8 cellular contexts compared by ENCODE assay signal in the genomic region with DNA sequence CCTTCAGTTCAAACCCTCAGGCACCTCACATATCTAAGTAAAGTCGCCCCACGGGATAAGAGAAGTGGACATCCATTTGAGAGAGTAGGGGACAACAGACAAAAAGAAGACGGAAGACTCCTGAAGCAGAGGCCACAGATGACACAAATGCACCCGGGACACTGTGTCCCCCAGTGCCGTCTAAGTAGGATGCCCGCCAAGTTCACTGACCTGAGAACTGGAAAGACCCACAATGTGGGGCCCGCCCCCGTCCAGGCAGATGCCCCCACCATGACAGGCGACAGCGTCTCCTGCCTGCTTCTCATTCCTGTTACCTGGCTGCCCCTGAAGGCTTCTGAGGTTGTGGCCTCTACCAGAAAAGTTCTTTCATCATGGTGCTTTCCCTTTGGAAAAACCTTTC. TPM values are rescaled to one million over a fixed set of nuclear protein-coding genes. Genes with fewer than 3 reads are reported as not detected.
"Had no signal": no experiment of that assay in that cellular context is flagged by ENCODE, and none has a peak within 500 bp of the region (broad histone marks: within the 10 kb centered on the region; RNA-seq: fewer than 3 reads in every experiment).

No MANE protein-coding gene starts in this region.

- H3K9me3 Mint-ChIP-seq: HFFc6, IgD-negative memory B cell had no signal

- H3K4me1 ChIP-seq: HAP-1 had no signal

- H3K9me3 ChIP-seq: HAP-1 had no signal

- H3K4me3 Mint-ChIP-seq: HFFc6, IgD-negative memory B cell had no signal

- DNase-seq: GOT3, H7, HFFc6 had no signal

- H3K27ac ChIP-seq: HL-60 had no signal

- ATAC-seq: HCT116, HepG2 had no signal

- H3K27ac Mint-ChIP-seq: HFFc6 had no signal

- H3K27me3 Mint-ChIP-seq: IgD-negative memory B cell had no signal

- H3K4me3 ChIP-seq: HAP-1 had no signal

RNA-seq across cellular contexts. Expression of gene RGS9BP, which starts 17.6 kb away (rescaled TPM):
- total RNA-seq: HepG2 had no signal
